In the genomic region with DNA sequence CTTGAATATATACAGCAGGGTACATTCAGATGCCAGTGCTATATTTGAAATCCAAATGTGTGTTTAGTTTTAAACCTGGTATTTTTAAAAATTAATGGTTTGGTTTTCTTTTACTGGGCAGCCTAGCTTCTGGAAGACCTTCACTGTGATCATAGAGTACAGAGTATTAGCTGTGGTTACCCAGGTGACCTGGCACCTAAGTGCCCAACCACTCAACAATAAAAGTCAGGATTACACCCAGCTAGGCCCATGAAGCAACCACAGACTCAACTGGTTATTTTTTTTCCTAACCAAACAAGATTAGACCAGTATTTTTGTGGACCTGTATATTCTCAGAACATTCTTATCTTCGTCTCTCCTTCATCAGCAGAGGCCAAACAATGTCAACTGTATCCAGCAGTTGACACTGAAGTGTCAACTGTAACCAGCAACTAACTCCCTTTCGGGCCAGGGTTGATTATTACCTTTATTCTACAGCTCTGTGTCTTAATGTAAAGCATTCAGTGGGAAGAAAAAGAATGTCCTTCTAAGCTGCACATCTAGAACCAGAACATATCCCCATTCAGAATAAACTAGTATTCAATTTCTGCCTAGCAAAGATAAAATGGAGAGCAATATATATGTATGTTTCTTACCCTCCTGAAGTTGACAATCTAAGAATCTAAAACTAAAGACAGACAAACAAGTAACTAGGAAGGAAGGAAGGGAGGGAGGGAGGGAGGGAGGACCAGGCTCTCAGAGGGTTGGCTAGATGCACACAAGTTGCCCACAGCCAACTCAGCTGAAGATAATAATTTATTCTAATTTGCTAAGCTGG, we compare ENCODE assay signal across 18 cellular contexts.
"Had no signal": no experiment of that assay in that cellular context is flagged by ENCODE, and none has a peak within 500 bp of the region (broad histone marks: within the 10 kb centered on the region; RNA-seq: fewer than 3 reads in every experiment).

No MANE protein-coding gene starts in this region.

- H3K36me3 Mint-ChIP-seq: brain, WTC11 had no signal

- ATAC-seq: activated CD4-positive, alpha-beta T cell treated with anti-CD3 and anti-CD28 coated beads for 36 hours; right lobe of liver; WTC11 had no signal

- H3K27ac Mint-ChIP-seq: activated CD4-positive, alpha-beta memory T cell treated with anti-CD3 and anti-CD28 coated beads for 36 hours; activated CD4-positive, alpha-beta T cell treated with anti-CD3 and anti-CD28 coated beads for 36 hours; activated naive CD8-positive, alpha-beta T cell treated with anti-CD3 and anti-CD28 coated beads for 36 hours; brain; naive B cell; WTC11 had no signal

- H3K9me3 Mint-ChIP-seq: brain had no signal

- H3K9me3 ChIP-seq: left ventricle myocardium inferior, ovary, right lobe of liver, stomach, upper lobe of left lung had no signal

- H3K36me3 ChIP-seq: left ventricle myocardium inferior, ovary, right lobe of liver, stomach, upper lobe of left lung had no signal

- H3K27me3 Mint-ChIP-seq: activated CD4-positive, alpha-beta memory T cell treated with anti-CD3 and anti-CD28 coated beads for 36 hours; activated CD4-positive, alpha-beta T cell treated with anti-CD3 and anti-CD28 coated beads for 36 hours; activated naive CD8-positive, alpha-beta T cell treated with anti-CD3 and anti-CD28 coated beads for 36 hours; brain had no signal

- H3K4me1 Mint-ChIP-seq: brain, WTC11 had no signal

- H3K4me3 ChIP-seq: left ventricle myocardium inferior, ovary, right lobe of liver, stomach, upper lobe of left lung had no signal

- H3K4me3 Mint-ChIP-seq: activated CD4-positive, alpha-beta memory T cell treated with anti-CD3 and anti-CD28 coated beads for 36 hours; activated CD4-positive, alpha-beta T cell treated with anti-CD3 and anti-CD28 coated beads for 36 hours; activated naive CD8-positive, alpha-beta T cell treated with anti-CD3 and anti-CD28 coated beads for 36 hours; brain; naive B cell; WTC11 had no signal

- DNase-seq: activated CD4-positive, alpha-beta memory T cell treated with anti-CD3 and anti-CD28 coated beads for 36 hours; activated CD4-positive, alpha-beta T cell treated with anti-CD3 and anti-CD28 coated beads for 36 hours; activated naive CD4-positive, alpha-beta T cell; activated naive CD8-positive, alpha-beta T cell treated with anti-CD3 and anti-CD28 coated beads for 36 hours; caudate nucleus; kidney; left ventricle myocardium inferior; mammary epithelial cell; naive B cell; ovary; right lobe of liver; small intestine; stimulated activated CD4-positive, alpha-beta T cell treated with anti-CD3 and anti-CD28 coated beads, Interleukin-15, amount 100 ng/mL, for 24 hours; stimulated activated CD4-positive, alpha-beta T cell treated with anti-CD3 and anti-CD28 coated beads, Interleukin-2, amount 100 ng/mL, for 48 hours; stomach; upper lobe of left lung had no signal

- H3K4me1 ChIP-seq: left ventricle myocardium inferior, right lobe of liver, upper lobe of left lung had no signal
